Comparison of ENCODE assay signal across 13 cellular contexts in the genomic region with DNA sequence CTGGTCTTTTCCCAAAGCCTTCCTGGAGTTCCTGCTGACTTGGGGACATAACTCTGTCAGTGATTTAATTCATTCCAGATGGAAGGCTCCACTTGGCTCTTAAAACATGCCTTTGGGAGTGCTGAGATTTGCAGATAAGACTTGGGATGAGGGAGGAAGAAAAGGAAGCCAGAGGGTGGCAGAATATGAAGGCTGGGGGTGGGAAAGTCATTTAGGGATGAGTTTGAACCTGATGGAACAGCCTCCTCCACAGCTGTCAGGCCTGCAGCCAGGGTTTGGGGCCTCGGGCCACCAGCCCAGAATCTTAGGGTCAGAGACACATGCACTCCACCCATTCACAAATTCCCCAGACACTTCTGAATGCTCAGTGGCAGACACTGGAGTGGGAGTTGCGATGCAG. TPM values are rescaled to one million over a fixed set of nuclear protein-coding genes. Genes with fewer than 3 reads are reported as not detected.
DNase-seq lines count a peak whose midpoint lies in the region; TF ChIP-seq lines count a peak whose summit lies in the region.
"Had no signal": no experiment of that assay in that cellular context is flagged by ENCODE, and none has a peak within 500 bp of the region (broad histone marks: within the 10 kb centered on the region; RNA-seq: fewer than 3 reads in every experiment).

No MANE protein-coding gene starts in this region.

- DNase-seq in AG04449 (ENCODE audit: low read depth, low spot score): peak; percentile 52
- DNase-seq in M059J (ENCODE audit: low read depth): peak; percentile 58
- DNase-seq in fibroblast of the aortic adventitia (ENCODE audit: low read depth): peak; percentile 84
- DNase-seq in osteoblast (ENCODE audit: insufficient read length, low spot score, missing footprints): peak; percentile 84
- DNase-seq in Kasumi-1 (lab: John Stamatoyannopoulos, UW): no peak
- DNase-seq in NCI-H2081 treated with DMSO at 0.1 percent for 48 hours (lab: John Stamatoyannopoulos, UW): no peak
- DNase-seq in SKM-1 treated with dmso at 0.1 percent for 144 hours (lab: John Stamatoyannopoulos, UW; ENCODE audit: unreplicated experiment): no peak
- no peak for DNase-seq in inferior parietal cortex (ENCODE audit: extremely low spot score)
- DNase-seq: activated CD4-positive, alpha-beta T cell treated with anti-CD3 and anti-CD28 coated beads, Interleukin-2, amount 50 U/mL, for 1 hour; activated naive CD4-positive, alpha-beta T cell; BE2C; NCI-H748 treated with DMSO at 0.1 percent for 48 hours had no signal

- no peaks in the 10 kb centered on the region for H3K79me2 ChIP-seq in osteoblast (ENCODE audit: insufficient read depth, low read length)

- H3K36me3 ChIP-seq in osteoblast (ENCODE audit: insufficient read depth, low read length): no peaks in the 10 kb centered on the region
- H3K36me3 ChIP-seq: BE2C, thyroid gland had no signal

- no peak overlapping the region for H3K27ac ChIP-seq in osteoblast (ENCODE audit: low read depth, low read length)
- H3K27ac ChIP-seq: thyroid gland had no signal

- POLR2A ChIA-PET in AG04449 (lab: Yijun Ruan, JAX): no interaction called here

- H3K9me3 ChIP-seq in osteoblast (ENCODE audit: low read depth, low read length): no peaks in the 10 kb centered on the region
- H3K9me3 ChIP-seq: BE2C, thyroid gland had no signal

- H4K20me1 ChIP-seq in osteoblast (ENCODE audit: insufficient read depth, low read length): no peaks in the 10 kb centered on the region

- TF ChIP-seq CTCF in AG04449 (IDR thresholded peaks at IDR 0.05; ENCODE audit: insufficient read depth, low read length, missing control alignments) (no peak), fibroblast of the aortic adventitia (IDR thresholded peaks at IDR 0.05; ENCODE audit: insufficient read depth, low read length) (no peak), osteoblast (IDR thresholded peaks at IDR 0.05; ENCODE audit: extremely low read depth, low read depth, low read length) (no peak)

- H3K27me3 ChIP-seq in osteoblast (ENCODE audit: insufficient read depth, low read length): no peaks in the 10 kb centered on the region
- H3K27me3 ChIP-seq: BE2C, thyroid gland had no signal

- CTCF ChIA-PET in AG04449 (lab: Yijun Ruan, JAX): interaction anchor here (5.4 to 14.9 kb wide), 2 partner anchors 15 to 110 kb away, joined by 68 to 165 read pairs; no protein-coding TSS in a partner anchor

- H3K4me1 ChIP-seq in osteoblast (ENCODE audit: insufficient read depth, low read length): peaks cover 32% of the 10 kb centered on the region

- no peak overlapping the region for H3K4me3 ChIP-seq in AG04449 (ENCODE audit: low read depth, low read length)
- H3K4me3 ChIP-seq in fibroblast of the aortic adventitia (ENCODE audit: low read depth, low read length): no peak overlapping the region
- peak overlapping the region; percentile 17 for H3K4me3 ChIP-seq in osteoblast (ENCODE audit: insufficient read depth, low read length)
- H3K4me3 ChIP-seq: thyroid gland had no signal

- peak overlapping the region; percentile 38 for H3K4me2 ChIP-seq in osteoblast (ENCODE audit: insufficient read depth, low read length)

- peak overlapping the region; percentile 61 for H2AFZ ChIP-seq in osteoblast (ENCODE audit: low read length)

RNA-seq across cellular contexts. Expression of a gene that starts 28.4 kb away (rescaled TPM):
- total RNA-seq in M059J (2014; rRNA removed; shearing (Covaris generic)): 0.59 and 1.7 TPM in 2 replicates
- total RNA-seq in fibroblast of the aortic adventitia (ENCODE audit: low replicate concordance): 1.5 TPM in 1 of 2 replicates, not detected in the other
- 0.72 and 0.88 TPM in 2 replicates for total RNA-seq in osteoblast

RNA-seq across cellular contexts. Expression of a gene that starts 38.5 kb away (rescaled TPM):
- total RNA-seq in M059J (2014; rRNA removed; shearing (Covaris generic)): 9.8 and 18.2 TPM in 2 replicates
- total RNA-seq in fibroblast of the aortic adventitia (ENCODE audit: low replicate concordance) (38.8 and 56.0 TPM in 2 replicates), osteoblast (48.5 and 69.5 TPM in 2 replicates)

Comparison
In these comparisons a context has a peak if more than half of its experiments do, and no peak if none do; other contexts are left out.
1. DNase-seq: peak in AG04449 (single experiment), M059J (single experiment), fibroblast of the aortic adventitia (single experiment) and osteoblast (single experiment); none in Kasumi-1 (0 of 2), NCI-H2081 treated with DMSO at 0.1 percent for 48 hours (single experiment), SKM-1 treated with dmso at 0.1 percent for 144 hours (single experiment) and inferior parietal cortex (single experiment).